ENCODE assay signal across 26 cellular contexts in the genomic region with DNA sequence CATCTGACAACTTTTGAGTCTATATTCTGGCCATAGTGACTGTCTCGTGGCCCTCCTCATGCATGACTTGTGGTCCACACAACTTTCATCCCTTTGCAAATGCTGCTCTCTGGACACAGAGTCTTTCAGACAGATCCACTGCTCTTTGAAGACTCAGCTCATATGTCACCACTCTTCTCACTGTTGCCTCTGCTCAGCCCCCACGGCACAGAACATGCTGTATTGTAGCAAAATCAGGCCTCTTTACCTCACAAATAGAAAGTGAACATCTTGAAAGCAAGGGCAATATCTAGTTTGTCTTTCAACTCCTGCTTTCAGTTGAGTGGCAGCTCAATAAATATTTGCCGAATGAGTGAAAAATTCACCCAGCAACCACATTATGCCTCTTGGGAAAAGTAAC.
"Had no signal": no experiment of that assay in that cellular context is flagged by ENCODE, and none has a peak within 500 bp of the region (broad histone marks: within the 10 kb centered on the region; RNA-seq: fewer than 3 reads in every experiment).

No MANE protein-coding gene starts in this region.

- H3K27ac ChIP-seq: breast epithelium had no signal

- H3K36me3 ChIP-seq: breast epithelium had no signal

- DNase-seq: activated CD4-positive, alpha-beta T cell treated with anti-CD3 and anti-CD28 coated beads for 48 hours; activated CD4-positive, alpha-beta T cell treated with anti-CD3 and anti-CD28 coated beads, Interleukin-2, amount 50 U/mL, for 4 hours; activated CD4-positive, CD25-positive, alpha-beta regulatory T cell treated with anti-CD3 and anti-CD28 coated beads, Interleukin-2, amount 50 U/mL, for 72 hours; activated CD8-positive, alpha-beta memory T cell treated with anti-CD3 and anti-CD28 coated beads, Interleukin-2, amount 10 ng/mL, durations not matched to agents 7 days and 5 days; activated gamma-delta T cell; activated naive CD4-positive, alpha-beta T cell treated with anti-CD3 and anti-CD28 coated beads for 36 hours; activated T-cell treated with anti-CD3 and anti-CD28 coated beads, Interleukin-2, amount 50 U/mL, for 24 hours; central memory CD4-positive, alpha-beta T cell; Kasumi-1; KBM-7; NCI-H1105 treated with DMSO at 0.1 percent for 48 hours; NCI-H1436 treated with DMSO at 0.1 percent for 48 hours; NCI-H187; NCI-H2081 treated with DMSO at 0.1 percent for 48 hours; NCI-H345; NCI-H510A; NCI-H526 treated with DMSO at 0.1 percent for 48 hours; NK-92 treated with Interleukin-12 subunit alpha and Interleukin-12 subunit beta, amount 100 ng/mL, for 24 hours; PC-3; SHP77; T-helper 9 cell had no signal

- H3K4me1 ChIP-seq: breast epithelium had no signal

- H3K4me1 Mint-ChIP-seq: activated CD8-positive, alpha-beta memory T cell treated with anti-CD3 and anti-CD28 coated beads, Interleukin-2, amount 10 ng/mL, durations not matched to agents 7 days and 5 days; activated T-helper 17 cell treated with anti-CD3 and anti-CD28 coated beads, Interleukin-2, amount 50 U/mL, for 72 hours had no signal

- H3K27ac Mint-ChIP-seq: activated CD8-positive, alpha-beta memory T cell treated with anti-CD3 and anti-CD28 coated beads, Interleukin-2, amount 10 ng/mL, durations not matched to agents 7 days and 5 days; activated naive CD4-positive, alpha-beta T cell treated with anti-CD3 and anti-CD28 coated beads for 36 hours; activated naive CD8-positive, alpha-beta T cell; activated T-cell treated with anti-CD3 and anti-CD28 coated beads, Interleukin-2, amount 50 U/mL, for 24 hours; activated T-helper 17 cell treated with anti-CD3 and anti-CD28 coated beads, Interleukin-2, amount 50 U/mL, for 72 hours; T-helper 1 cell treated with Interleukin-12 subunit alpha and Interleukin-12 subunit beta and Interleukin-4 antibody, amounts not matched to agents 30 μg/mL and 1 μg/mL, for 36 hours; WTC11 had no signal

- H3K27me3 Mint-ChIP-seq: activated CD8-positive, alpha-beta memory T cell treated with anti-CD3 and anti-CD28 coated beads, Interleukin-2, amount 10 ng/mL, durations not matched to agents 7 days and 5 days; activated naive CD8-positive, alpha-beta T cell; activated T-cell treated with anti-CD3 and anti-CD28 coated beads, Interleukin-2, amount 50 U/mL, for 24 hours; activated T-helper 17 cell treated with anti-CD3 and anti-CD28 coated beads, Interleukin-2, amount 50 U/mL, for 72 hours had no signal

- H3K9me3 Mint-ChIP-seq: WTC11 had no signal

- H3K4me3 Mint-ChIP-seq: activated CD8-positive, alpha-beta memory T cell treated with anti-CD3 and anti-CD28 coated beads, Interleukin-2, amount 10 ng/mL, durations not matched to agents 7 days and 5 days; activated naive CD4-positive, alpha-beta T cell treated with anti-CD3 and anti-CD28 coated beads for 36 hours; activated naive CD8-positive, alpha-beta T cell; activated T-cell treated with anti-CD3 and anti-CD28 coated beads, Interleukin-2, amount 50 U/mL, for 24 hours; activated T-helper 17 cell treated with anti-CD3 and anti-CD28 coated beads, Interleukin-2, amount 50 U/mL, for 72 hours; T-helper 1 cell treated with Interleukin-12 subunit alpha and Interleukin-12 subunit beta and Interleukin-4 antibody, amounts not matched to agents 30 μg/mL and 1 μg/mL, for 36 hours; WTC11 had no signal

- H3K9me3 ChIP-seq: breast epithelium had no signal

- H3K4me3 ChIP-seq: breast epithelium had no signal

- H3K36me3 Mint-ChIP-seq: activated CD8-positive, alpha-beta memory T cell treated with anti-CD3 and anti-CD28 coated beads, Interleukin-2, amount 10 ng/mL, durations not matched to agents 7 days and 5 days; activated naive CD8-positive, alpha-beta T cell; WTC11 had no signal
